Comparison of ENCODE assay signal across 13 cellular contexts in the genomic region with DNA sequence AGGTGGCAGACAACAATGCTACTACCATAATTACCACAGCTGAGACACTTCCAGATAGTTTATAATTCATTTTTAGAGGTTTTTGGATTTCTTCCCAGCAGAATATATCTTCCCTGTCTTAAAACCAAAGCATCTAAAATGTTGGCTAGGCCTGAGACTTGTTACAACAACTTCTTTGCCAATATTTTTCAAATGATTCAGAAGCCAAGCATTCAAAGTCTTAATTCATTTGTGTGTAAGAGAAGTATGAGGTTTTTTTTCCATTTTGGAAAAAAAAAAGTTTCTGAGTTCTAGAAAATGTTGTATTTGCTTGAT. TPM values are rescaled to one million over a fixed set of nuclear protein-coding genes. Genes with fewer than 3 reads are reported as not detected.
DNase-seq lines count a peak whose midpoint lies in the region; ATAC-seq and TF ChIP-seq lines count a peak whose summit lies in the region.
"Had no signal": no experiment of that assay in that cellular context is flagged by ENCODE, and none has a peak within 500 bp of the region (broad histone marks: within the 10 kb centered on the region; RNA-seq: fewer than 3 reads in every experiment).

No MANE protein-coding gene starts in this region.

- H3K9me3 Mint-ChIP-seq in natural killer cell treated with Interleukin-12 subunit alpha and Interleukin-12 subunit beta and Interleukin-15 and Interleukin-18, amount 100 ng/mL, for 72 hours = no peaks in the 10 kb centered on the region
- H3K9me3 Mint-ChIP-seq: activated naive CD4-positive, alpha-beta T cell treated with anti-CD3 and anti-CD28 coated beads, Interleukin-2, amount 10 ng/mL, durations not matched to agents 7 days and 5 days; stimulated activated effector memory CD8-positive, alpha-beta T cell treated with anti-CD3 and anti-CD28 coated beads, Interleukin-12 subunit alpha, Interleukin-12 subunit beta, amount 100 ng/mL, for 72 hours had no signal

- TF ChIP-seq CTCF in breast epithelium (IDR thresholded peaks at IDR 0.05) = no peak
- TF ChIP-seq CTCF in kidney epithelial cell (IDR thresholded peaks at IDR 0.05; ENCODE audit: insufficient read depth, low read length, poor library complexity, severe bottlenecking) = no peak

- DNase-seq in GM04504 (ENCODE audit: low read depth) = peak; percentile 60
- no peak for DNase-seq in breast epithelium (ENCODE audit: low spot score in 2 of 2)
- DNase-seq in kidney epithelial cell (ENCODE audit: low read depth) = peak; percentile 58
- no peak for DNase-seq in effector memory CD4-positive, alpha-beta T cell
- no peak for DNase-seq in natural killer cell treated with Interleukin-12 subunit alpha and Interleukin-12 subunit beta and Interleukin-15 and Interleukin-18, amount 100 ng/mL, for 72 hours (ENCODE audit: low spot score)
- DNase-seq: activated naive CD4-positive, alpha-beta T cell treated with anti-CD3 and anti-CD28 coated beads, Interleukin-2, amount 10 ng/mL, durations not matched to agents 7 days and 5 days; NK-92 treated with Interleukin-12 subunit alpha and Interleukin-12 subunit beta, amount 100 ng/mL, for 24 hours; SW 1271 had no signal

- peak overlapping the region in 1 of 2 donors; percentile 27 for H3K9ac ChIP-seq in stomach smooth muscle (ENCODE audit: low read length in 2 of 2)

- no peaks in the 10 kb centered on the region for H3K36me3 Mint-ChIP-seq in natural killer cell treated with Interleukin-12 subunit alpha and Interleukin-12 subunit beta and Interleukin-15 and Interleukin-18, amount 100 ng/mL, for 72 hours
- H3K36me3 Mint-ChIP-seq: activated naive CD4-positive, alpha-beta T cell treated with anti-CD3 and anti-CD28 coated beads, Interleukin-2, amount 10 ng/mL, durations not matched to agents 7 days and 5 days; stimulated activated effector memory CD8-positive, alpha-beta T cell treated with anti-CD3 and anti-CD28 coated beads, Interleukin-12 subunit alpha, Interleukin-12 subunit beta, amount 100 ng/mL, for 72 hours had no signal

- H3K4me1 ChIP-seq in breast epithelium (peaks cover 0 to 6% of the 10 kb centered on the region in 2 donors), stomach smooth muscle (ENCODE audit: control insufficient read depth, insufficient read depth, low read length) (peaks cover 2% of the 10 kb centered on the region)
- H3K4me1 ChIP-seq in effector memory CD4-positive, alpha-beta T cell (ENCODE audit: control insufficient read depth, insufficient read depth, low read length, poor library complexity, severe bottlenecking) = no peaks in the 10 kb centered on the region

- intact Hi-C loops in breast epithelium (cut with DNase I; ENCODE audit: low total_unique reads) = no loop called here

- H3K4me3 ChIP-seq in breast epithelium = no peak overlapping the region
- H3K4me3 ChIP-seq in kidney epithelial cell (ENCODE audit: low read depth, low read length) = no peak overlapping the region
- no peak overlapping the region for H3K4me3 ChIP-seq in stomach smooth muscle (ENCODE audit: low read length in 2 of 2)
- no peak overlapping the region for H3K4me3 ChIP-seq in effector memory CD4-positive, alpha-beta T cell (ENCODE audit: insufficient read depth, low read depth, low read length, poor library complexity, severe bottlenecking)
- H3K4me3 ChIP-seq: lung had no signal

- no peak for TF ChIP-seq POLR2A in breast epithelium (IDR thresholded peaks at IDR 0.05)

- H3K4me1 Mint-ChIP-seq in natural killer cell treated with Interleukin-12 subunit alpha and Interleukin-12 subunit beta and Interleukin-15 and Interleukin-18, amount 100 ng/mL, for 72 hours (ENCODE audit: low read depth in 2 of 2) = no peaks in the 10 kb centered on the region
- H3K4me1 Mint-ChIP-seq: activated naive CD4-positive, alpha-beta T cell treated with anti-CD3 and anti-CD28 coated beads, Interleukin-2, amount 10 ng/mL, durations not matched to agents 7 days and 5 days; stimulated activated effector memory CD8-positive, alpha-beta T cell treated with anti-CD3 and anti-CD28 coated beads, Interleukin-12 subunit alpha, Interleukin-12 subunit beta, amount 100 ng/mL, for 72 hours had no signal

- no peaks in the 10 kb centered on the region for H3K36me3 ChIP-seq in breast epithelium
- peaks cover under 1% of the 10 kb centered on the region for H3K36me3 ChIP-seq in kidney epithelial cell (ENCODE audit: control insufficient read depth, insufficient read depth, low read length)
- H3K36me3 ChIP-seq in stomach smooth muscle (ENCODE audit: control insufficient read depth in 2 of 2, insufficient read depth in 2 of 2, low read length in 2 of 2) = no peaks in the 10 kb centered on the region
- no peaks in the 10 kb centered on the region for H3K36me3 ChIP-seq in effector memory CD4-positive, alpha-beta T cell (ENCODE audit: control insufficient read depth, insufficient read depth, low read length)

- no peaks in the 10 kb centered on the region for H3K27me3 Mint-ChIP-seq in natural killer cell treated with Interleukin-12 subunit alpha and Interleukin-12 subunit beta and Interleukin-15 and Interleukin-18, amount 100 ng/mL, for 72 hours
- H3K27me3 Mint-ChIP-seq: activated naive CD4-positive, alpha-beta T cell treated with anti-CD3 and anti-CD28 coated beads, Interleukin-2, amount 10 ng/mL, durations not matched to agents 7 days and 5 days had no signal

- H3K9me3 ChIP-seq in breast epithelium (no peaks in the 10 kb centered on the region), stomach smooth muscle (ENCODE audit: control insufficient read depth in 2 of 2, low read length in 2 of 2) (no peaks in the 10 kb centered on the region)
- H3K9me3 ChIP-seq in effector memory CD4-positive, alpha-beta T cell (ENCODE audit: control insufficient read depth, low read length) = no peaks in the 10 kb centered on the region

- H3K27ac Mint-ChIP-seq in natural killer cell treated with Interleukin-12 subunit alpha and Interleukin-12 subunit beta and Interleukin-15 and Interleukin-18, amount 100 ng/mL, for 72 hours = no peak overlapping the region
- H3K27ac Mint-ChIP-seq: activated naive CD4-positive, alpha-beta T cell treated with anti-CD3 and anti-CD28 coated beads, Interleukin-2, amount 10 ng/mL, durations not matched to agents 7 days and 5 days; stimulated activated effector memory CD8-positive, alpha-beta T cell treated with anti-CD3 and anti-CD28 coated beads, Interleukin-12 subunit alpha, Interleukin-12 subunit beta, amount 100 ng/mL, for 72 hours had no signal

- ATAC-seq in natural killer cell treated with Interleukin-12 subunit alpha and Interleukin-12 subunit beta and Interleukin-15 and Interleukin-18, amount 100 ng/mL, for 72 hours = no peak
- no peak for ATAC-seq in GM19452 (IDR thresholded peaks at IDR 0.05; ENCODE audit: unreplicated experiment)
- no peak for ATAC-seq in HG02678 (IDR thresholded peaks at IDR 0.05; ENCODE audit: unreplicated experiment)
- ATAC-seq: stimulated activated effector memory CD8-positive, alpha-beta T cell treated with anti-CD3 and anti-CD28 coated beads, Interleukin-12 subunit alpha, Interleukin-12 subunit beta, amount 100 ng/mL, for 72 hours had no signal

- H3K27me3 ChIP-seq in breast epithelium (no peaks in the 10 kb centered on the region), kidney epithelial cell (ENCODE audit: control insufficient read depth, insufficient read depth, low read length) (no peaks in the 10 kb centered on the region), stomach smooth muscle (ENCODE audit: control insufficient read depth in 1 of 2, insufficient read depth in 2 of 2, low read length in 2 of 2) (no peaks in the 10 kb centered on the region)
- H3K27me3 ChIP-seq in effector memory CD4-positive, alpha-beta T cell (replicated peaks; ENCODE audit: control insufficient read depth, insufficient read depth, low read length, poor library complexity, severe bottlenecking) = no peaks in the 10 kb centered on the region

- no peak overlapping the region for H3K4me3 Mint-ChIP-seq in natural killer cell treated with Interleukin-12 subunit alpha and Interleukin-12 subunit beta and Interleukin-15 and Interleukin-18, amount 100 ng/mL, for 72 hours
- H3K4me3 Mint-ChIP-seq: activated naive CD4-positive, alpha-beta T cell treated with anti-CD3 and anti-CD28 coated beads, Interleukin-2, amount 10 ng/mL, durations not matched to agents 7 days and 5 days; stimulated activated effector memory CD8-positive, alpha-beta T cell treated with anti-CD3 and anti-CD28 coated beads, Interleukin-12 subunit alpha, Interleukin-12 subunit beta, amount 100 ng/mL, for 72 hours had no signal

- H3K27ac ChIP-seq in breast epithelium (peak overlapping the region; percentile 73 to 85), stomach smooth muscle (ENCODE audit: low read length) (peak overlapping the region; percentile 46)
- no peak overlapping the region for H3K27ac ChIP-seq in effector memory CD4-positive, alpha-beta T cell (ENCODE audit: insufficient read depth, low read length, poor library complexity, severe bottlenecking)

RNA-seq across cellular contexts. Expression of gene LAMA1, which starts 32.9 kb away (rescaled TPM):
- total RNA-seq in breast epithelium (10 to 100 TPM in 2 of 3 donors, under 1 TPM in 1; 0.48 to 14.7 (median 10.2) TPM), kidney epithelial cell (29.5 and 36.6 TPM in 2 replicates)
- total RNA-seq in natural killer cell treated with Interleukin-12 subunit alpha and Interleukin-12 subunit beta and Interleukin-15 and Interleukin-18, amount 100 ng/mL, for 72 hours = not detected

Comparison
In these comparisons a context has a peak if more than half of its experiments do, and no peak if none do; other contexts are left out.
1. DNase-seq: peak in GM04504 (single experiment) and kidney epithelial cell (single experiment); none in breast epithelium (0 of 2), effector memory CD4-positive, alpha-beta T cell (0 of 3) and natural killer cell treated with Interleukin-12 subunit alpha and Interleukin-12 subunit beta and Interleukin-15 and Interleukin-18, amount 100 ng/mL, for 72 hours (single experiment).